1 cellular context compared by ENCODE assay signal in genomic region chr21:34073032-34073748, GRCh38.
TF ChIP-seq lines count a peak whose summit lies in the region.

MRPS6 (plus strand) TSS chr21:34073578; CDS start chr21:34073701, 123 bp downstream.
SLC5A3 (plus strand) TSS chr21:34073578; CDS start chr21:34095199, 21,621 bp downstream.

TF ChIP-seq in K562, 482 proteins besides CTCF, POLR2A, EP300 and RAD21 (continued from another document and continues in another):
- TF ChIP-seq THAP12 (CRISPR knock-in tag; IDR thresholded peaks at IDR 0.05) (peak; percentile 22), EP400 (IDR thresholded peaks at IDR 0.05) (peak; percentile 56; the same call in 1 of the 2 replicates), HDAC6 (IDR thresholded peaks at IDR 0.05; ENCODE audit: low read depth, low read length) (no peak), CC2D1A (IDR thresholded peaks at IDR 0.05) (no peak), ZNF589 (CRISPR knock-in tag; IDR thresholded peaks at IDR 0.05; ENCODE audit: low read depth) (no peak; the same call in 1 of the 2 replicates), CEBPG (CRISPR knock-in tag; IDR thresholded peaks at IDR 0.05) (no peak), CEBPG (tag; conservative IDR thresholded peaks at IDR 0.05 in 1 of 2, IDR thresholded peaks at IDR 0.05 in 1 of 2) (no peak), PPARD (CRISPR knock-in tag; IDR thresholded peaks at IDR 0.05) (no peak), GTF2A2 (tag; IDR thresholded peaks at IDR 0.05) (no peak), NUFIP1 (IDR thresholded peaks at IDR 0.05; ENCODE audit: partially characterized antibody) (no peak), CHD4 (IDR thresholded peaks at IDR 0.05; ENCODE audit: insufficient read depth, insufficient replicate concordance, low read depth, low read length, poor library complexity, severe bottlenecking) (no peak), HDGF (IDR thresholded peaks at IDR 0.05) (no peak), SMAD4 (CRISPR knock-in tag; conservative IDR thresholded peaks at IDR 0.05) (peak; percentile 38; the same call in 1 of the 2 replicates), KDM4B (IDR thresholded peaks at IDR 0.05; ENCODE audit: borderline replicate concordance in 2 of 2, low read depth in 1 of 2) (no peak), HDAC8 (tag; IDR thresholded peaks at IDR 0.05) (peak; percentile 66; the same call in 1 of the 2 replicates), RREB1 (CRISPR knock-in tag; IDR thresholded peaks at IDR 0.05) (peak; percentile 62; the same call in 1 of the 2 replicates), ELF2 (CRISPR knock-in tag; IDR thresholded peaks at IDR 0.05) (peak; percentile 37; the same call in 1 of the 2 replicates), NR2C1 (IDR thresholded peaks at IDR 0.05) (no peak), NR2C1 (tag; IDR thresholded peaks at IDR 0.05) (no peak), ESRRB (CRISPR knock-in tag; IDR thresholded peaks at IDR 0.05; ENCODE audit: borderline replicate concordance) (no peak), ERF (CRISPR knock-in tag; IDR thresholded peaks at IDR 0.05) (peak; percentile 93), BACH1 (tag; IDR thresholded peaks at IDR 0.05) (no peak), TAF1 (IDR thresholded peaks at IDR 0.05; ENCODE audit: control insufficient read depth, extremely low read depth, insufficient read depth, low read length, severe bottlenecking) (peak; percentile 74), NRF1 (conservative IDR thresholded peaks at IDR 0.05 in 1 of 2, IDR thresholded peaks at IDR 0.05 in 1 of 2) (peak; percentile 92 to 93), HMBOX1 (IDR thresholded peaks at IDR 0.05) (no peak), KDM2B (CRISPR knock-in tag; IDR thresholded peaks at IDR 0.05) (peak; percentile 87; the same call in 1 of the 2 replicates), SRF (CRISPR knock-in tag; IDR thresholded peaks at IDR 0.05) (no peak), ZNF639 (CRISPR knock-in tag; conservative IDR thresholded peaks at IDR 0.05 in 1 of 2, IDR thresholded peaks at IDR 0.05 in 1 of 2) (peak in 1 of 2 experiments; percentile 87; a peak in 2 of 4 replicates), SMAD3 (CRISPR knock-in tag; conservative IDR thresholded peaks at IDR 0.05) (no peak), MYC (IDR thresholded peaks at IDR 0.05; ENCODE audit: low read depth, low read length) (peak; percentile 70), MYC (CRISPR knock-in tag; IDR thresholded peaks at IDR 0.05; ENCODE audit: borderline replicate concordance, low read depth) (no peak), THRAP3 (IDR thresholded peaks at IDR 0.05; ENCODE audit: borderline replicate concordance) (no peak), TRIM28 (IDR thresholded peaks at IDR 0.05) (no peak), CREB3 (tag; conservative IDR thresholded peaks at IDR 0.05; ENCODE audit: low read depth) (no peak), ZFX (CRISPR knock-in tag; IDR thresholded peaks at IDR 0.05) (peak; percentile 76), ZKSCAN1 (IDR thresholded peaks at IDR 0.05; ENCODE audit: low read depth, low read length) (no peak), RHOXF2B (CRISPR knock-in tag; conservative IDR thresholded peaks at IDR 0.05) (peak; percentile 77; the same call in 1 of the 2 replicates)
- TF ChIP-seq, protein P1, sequence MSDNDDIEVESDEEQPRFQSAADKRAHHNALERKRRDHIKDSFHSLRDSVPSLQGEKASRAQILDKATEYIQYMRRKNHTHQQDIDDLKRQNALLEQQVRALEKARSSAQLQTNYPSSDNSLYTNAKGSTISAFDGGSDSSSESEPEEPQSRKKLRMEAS (CRISPR knock-in tag; IDR thresholded peaks at IDR 0.05): peak; percentile 83
- TF ChIP-seq, protein P2, sequence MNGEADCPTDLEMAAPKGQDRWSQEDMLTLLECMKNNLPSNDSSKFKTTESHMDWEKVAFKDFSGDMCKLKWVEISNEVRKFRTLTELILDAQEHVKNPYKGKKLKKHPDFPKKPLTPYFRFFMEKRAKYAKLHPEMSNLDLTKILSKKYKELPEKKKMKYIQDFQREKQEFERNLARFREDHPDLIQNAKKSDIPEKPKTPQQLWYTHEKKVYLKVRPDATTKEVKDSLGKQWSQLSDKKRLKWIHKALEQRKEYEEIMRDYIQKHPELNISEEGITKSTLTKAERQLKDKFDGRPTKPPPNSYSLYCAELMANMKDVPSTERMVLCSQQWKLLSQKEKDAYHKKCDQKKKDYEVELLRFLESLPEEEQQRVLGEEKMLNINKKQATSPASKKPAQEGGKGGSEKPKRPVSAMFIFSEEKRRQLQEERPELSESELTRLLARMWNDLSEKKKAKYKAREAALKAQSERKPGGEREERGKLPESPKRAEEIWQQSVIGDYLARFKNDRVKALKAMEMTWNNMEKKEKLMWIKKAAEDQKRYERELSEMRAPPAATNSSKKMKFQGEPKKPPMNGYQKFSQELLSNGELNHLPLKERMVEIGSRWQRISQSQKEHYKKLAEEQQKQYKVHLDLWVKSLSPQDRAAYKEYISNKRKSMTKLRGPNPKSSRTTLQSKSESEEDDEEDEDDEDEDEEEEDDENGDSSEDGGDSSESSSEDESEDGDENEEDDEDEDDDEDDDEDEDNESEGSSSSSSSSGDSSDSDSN (IDR thresholded peaks at IDR 0.05; ENCODE audit: borderline replicate concordance in 1 of 2, low read depth in 2 of 2, low read length in 2 of 2): peak; percentile 73 to 77; a peak in 2 of 4 replicates
- TF ChIP-seq, protein P3, sequence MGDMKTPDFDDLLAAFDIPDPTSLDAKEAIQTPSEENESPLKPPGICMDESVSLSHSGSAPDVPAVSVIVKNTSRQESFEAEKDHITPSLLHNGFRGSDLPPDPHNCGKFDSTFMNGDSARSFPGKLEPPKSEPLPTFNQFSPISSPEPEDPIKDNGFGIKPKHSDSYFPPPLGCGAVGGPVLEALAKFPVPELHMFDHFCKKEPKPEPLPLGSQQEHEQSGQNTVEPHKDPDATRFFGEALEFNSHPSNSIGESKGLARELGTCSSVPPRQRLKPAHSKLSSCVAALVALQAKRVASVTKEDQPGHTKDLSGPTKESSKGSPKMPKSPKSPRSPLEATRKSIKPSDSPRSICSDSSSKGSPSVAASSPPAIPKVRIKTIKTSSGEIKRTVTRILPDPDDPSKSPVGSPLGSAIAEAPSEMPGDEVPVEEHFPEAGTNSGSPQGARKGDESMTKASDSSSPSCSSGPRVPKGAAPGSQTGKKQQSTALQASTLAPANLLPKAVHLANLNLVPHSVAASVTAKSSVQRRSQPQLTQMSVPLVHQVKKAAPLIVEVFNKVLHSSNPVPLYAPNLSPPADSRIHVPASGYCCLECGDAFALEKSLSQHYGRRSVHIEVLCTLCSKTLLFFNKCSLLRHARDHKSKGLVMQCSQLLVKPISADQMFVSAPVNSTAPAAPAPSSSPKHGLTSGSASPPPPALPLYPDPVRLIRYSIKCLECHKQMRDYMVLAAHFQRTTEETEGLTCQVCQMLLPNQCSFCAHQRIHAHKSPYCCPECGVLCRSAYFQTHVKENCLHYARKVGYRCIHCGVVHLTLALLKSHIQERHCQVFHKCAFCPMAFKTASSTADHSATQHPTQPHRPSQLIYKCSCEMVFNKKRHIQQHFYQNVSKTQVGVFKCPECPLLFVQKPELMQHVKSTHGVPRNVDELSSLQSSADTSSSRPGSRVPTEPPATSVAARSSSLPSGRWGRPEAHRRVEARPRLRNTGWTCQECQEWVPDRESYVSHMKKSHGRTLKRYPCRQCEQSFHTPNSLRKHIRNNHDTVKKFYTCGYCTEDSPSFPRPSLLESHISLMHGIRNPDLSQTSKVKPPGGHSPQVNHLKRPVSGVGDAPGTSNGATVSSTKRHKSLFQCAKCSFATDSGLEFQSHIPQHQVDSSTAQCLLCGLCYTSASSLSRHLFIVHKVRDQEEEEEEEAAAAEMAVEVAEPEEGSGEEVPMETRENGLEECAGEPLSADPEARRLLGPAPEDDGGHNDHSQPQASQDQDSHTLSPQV (IDR thresholded peaks at IDR 0.05): peak; percentile 73
- TF ChIP-seq, protein P4, sequence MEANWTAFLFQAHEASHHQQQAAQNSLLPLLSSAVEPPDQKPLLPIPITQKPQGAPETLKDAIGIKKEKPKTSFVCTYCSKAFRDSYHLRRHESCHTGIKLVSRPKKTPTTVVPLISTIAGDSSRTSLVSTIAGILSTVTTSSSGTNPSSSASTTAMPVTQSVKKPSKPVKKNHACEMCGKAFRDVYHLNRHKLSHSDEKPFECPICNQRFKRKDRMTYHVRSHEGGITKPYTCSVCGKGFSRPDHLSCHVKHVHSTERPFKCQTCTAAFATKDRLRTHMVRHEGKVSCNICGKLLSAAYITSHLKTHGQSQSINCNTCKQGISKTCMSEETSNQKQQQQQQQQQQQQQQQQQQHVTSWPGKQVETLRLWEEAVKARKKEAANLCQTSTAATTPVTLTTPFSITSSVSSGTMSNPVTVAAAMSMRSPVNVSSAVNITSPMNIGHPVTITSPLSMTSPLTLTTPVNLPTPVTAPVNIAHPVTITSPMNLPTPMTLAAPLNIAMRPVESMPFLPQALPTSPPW (CRISPR knock-in tag; IDR thresholded peaks at IDR 0.05): peak; percentile 89
- TF ChIP-seq, protein P5, sequence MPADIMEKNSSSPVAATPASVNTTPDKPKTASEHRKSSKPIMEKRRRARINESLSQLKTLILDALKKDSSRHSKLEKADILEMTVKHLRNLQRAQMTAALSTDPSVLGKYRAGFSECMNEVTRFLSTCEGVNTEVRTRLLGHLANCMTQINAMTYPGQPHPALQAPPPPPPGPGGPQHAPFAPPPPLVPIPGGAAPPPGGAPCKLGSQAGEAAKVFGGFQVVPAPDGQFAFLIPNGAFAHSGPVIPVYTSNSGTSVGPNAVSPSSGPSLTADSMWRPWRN (IDR thresholded peaks at IDR 0.05; ENCODE audit: low read depth): no peak
